In the genomic region with DNA sequence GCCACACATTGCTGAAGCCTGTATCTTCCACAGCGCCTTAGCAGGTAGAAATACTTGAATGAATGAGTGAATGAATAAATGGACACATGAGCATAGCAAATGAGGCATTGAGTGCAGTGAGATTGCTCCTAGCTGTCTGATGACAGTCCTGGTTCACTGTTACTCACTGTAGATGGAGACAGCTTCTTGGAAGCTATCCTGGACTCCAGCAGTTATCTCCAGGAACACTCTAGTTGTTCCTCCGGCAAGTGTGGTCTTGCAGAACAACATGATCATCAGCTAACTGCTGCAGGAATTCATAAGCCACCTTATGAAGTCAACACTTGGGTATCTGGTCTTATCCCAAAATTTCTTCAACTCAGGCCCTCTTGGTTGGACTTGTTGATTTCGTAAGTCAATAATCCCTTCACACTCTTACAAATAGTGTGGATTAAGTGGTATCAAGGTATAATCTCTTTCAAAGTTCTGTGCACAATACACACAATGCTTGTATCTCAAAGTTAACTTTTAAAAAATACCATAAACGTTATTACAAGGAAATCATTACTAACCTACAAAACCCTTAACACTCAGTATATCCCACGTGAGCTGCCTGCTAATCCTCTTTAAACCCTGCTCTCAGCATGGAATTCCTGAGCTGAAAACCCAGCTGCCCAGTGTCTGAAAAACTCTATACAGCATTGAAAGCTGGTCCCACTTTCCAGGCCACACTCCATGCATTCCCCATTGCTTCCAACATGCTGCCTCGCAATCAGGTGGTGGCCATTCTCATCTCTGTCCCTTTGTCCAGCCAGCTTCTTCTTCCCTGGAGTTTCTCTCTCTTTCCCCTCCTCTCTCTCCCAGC, we compare ENCODE assay signal across 1 cellular context.
TF ChIP-seq lines count a peak whose summit lies in the region.

No MANE protein-coding gene starts in this region.

TF ChIP-seq in K562, 482 proteins besides CTCF, POLR2A, EP300 and RAD21 (continues in another document):
- TF ChIP-seq CREM (IDR thresholded peaks at IDR 0.05; ENCODE audit: low read depth) (no peak), HDAC6 (IDR thresholded peaks at IDR 0.05; ENCODE audit: low read depth, low read length) (no peak), ZSCAN29 (IDR thresholded peaks at IDR 0.05) (no peak), ZNF24 (IDR thresholded peaks at IDR 0.05) (peak; percentile 95), SMARCA4 (IDR thresholded peaks at IDR 0.05) (peak; percentile 12; the same call in 1 of the 2 replicates), HDAC1 (IDR thresholded peaks at IDR 0.05) (0 out of 4 replicates have a peak, but pooled peaks of 1 of the 2 experiments have one; percentile 33), DMBX1 (CRISPR knock-in tag; IDR thresholded peaks at IDR 0.05; ENCODE audit: borderline replicate concordance) (0 out of 2 replicates have a peak, but pooled peaks have one; percentile 16), PHTF2 (CRISPR knock-in tag; IDR thresholded peaks at IDR 0.05) (no peak), PCBP2 (IDR thresholded peaks at IDR 0.05; ENCODE audit: low read depth, low read length, poor library complexity, severe bottlenecking) (no peak), PPARD (CRISPR knock-in tag; IDR thresholded peaks at IDR 0.05) (no peak), SMARCE1 (IDR thresholded peaks at IDR 0.05) (no peak), ZFP36 (IDR thresholded peaks at IDR 0.05; ENCODE audit: low read depth, low read length, partially characterized antibody) (no peak), SRSF7 (optimal IDR thresholded peaks at IDR 0.05; ENCODE audit: low read depth, low read length) (no peak), STAT5B (CRISPR knock-in tag; IDR thresholded peaks at IDR 0.05) (no peak), LARP7 (IDR thresholded peaks at IDR 0.05) (no peak), SP2 (IDR thresholded peaks at IDR 0.05; ENCODE audit: extremely low read depth, low read depth, low read length, poor library complexity, severe bottlenecking) (no peak), KDM1A (IDR thresholded peaks at IDR 0.05) (no peak), TCF3 (CRISPR knock-in tag; IDR thresholded peaks at IDR 0.05) (peak; percentile 68), IFI16 (CRISPR knock-in tag; IDR thresholded peaks at IDR 0.05) (no peak), ARID1B (IDR thresholded peaks at IDR 0.05) (peak; percentile 50; the same call in 1 of the 2 replicates), JUND (IDR thresholded peaks at IDR 0.05; ENCODE audit: borderline replicate concordance, low read depth, low read length) (peak; percentile 34; the same call in 1 of the 2 replicates), JUND (tag; IDR thresholded peaks at IDR 0.05; ENCODE audit: borderline replicate concordance, low read depth, low read length) (peak; percentile 40; the same call in 1 of the 3 replicates), CXXC5 (CRISPR knock-in tag; IDR thresholded peaks at IDR 0.05) (peak; percentile 17; the same call in 1 of the 2 replicates), CREBBP (IDR thresholded peaks at IDR 0.05; ENCODE audit: low read depth, low read length) (no peak), RCOR1 (IDR thresholded peaks at IDR 0.05; ENCODE audit: borderline replicate concordance in 1 of 2, low read depth in 2 of 2, low read length in 2 of 2) (peak in 1 of 2 experiments; percentile 24; a peak in 1 of 4 replicates), MYNN (IDR thresholded peaks at IDR 0.05) (no peak), MYNN (CRISPR knock-in tag; IDR thresholded peaks at IDR 0.05) (no peak), FOXJ2 (tag; IDR thresholded peaks at IDR 0.05) (0 out of 2 replicates have a peak, but pooled peaks have one; percentile 22), TEAD2 (tag; IDR thresholded peaks at IDR 0.05) (peak; percentile 13; the same call in 1 of the 2 replicates), RBM39 (optimal IDR thresholded peaks at IDR 0.05; ENCODE audit: low read depth, low read length) (no peak), ZNF224 (CRISPR knock-in tag; IDR thresholded peaks at IDR 0.05) (no peak), ETS2 (tag; IDR thresholded peaks at IDR 0.05; ENCODE audit: borderline replicate concordance, poor library complexity, severe bottlenecking) (no peak), ZBTB1 (CRISPR knock-in tag; IDR thresholded peaks at IDR 0.05; ENCODE audit: borderline replicate concordance, low read depth) (no peak), C11orf30 (IDR thresholded peaks at IDR 0.05; ENCODE audit: low read depth) (no peak), NFRKB (IDR thresholded peaks at IDR 0.05; ENCODE audit: low read depth) (no peak), SP1 (CRISPR knock-in tag; IDR thresholded peaks at IDR 0.05) (no peak), BCL6 (CRISPR knock-in tag; IDR thresholded peaks at IDR 0.05) (no peak), PHB (CRISPR knock-in tag; IDR thresholded peaks at IDR 0.05) (no peak), MAFF (IDR thresholded peaks at IDR 0.05; ENCODE audit: low read length) (no peak), ZNF140 (CRISPR knock-in tag; IDR thresholded peaks at IDR 0.05) (no peak), ZNF583 (CRISPR knock-in tag; IDR thresholded peaks at IDR 0.05) (no peak)
- TF ChIP-seq, protein P1, sequence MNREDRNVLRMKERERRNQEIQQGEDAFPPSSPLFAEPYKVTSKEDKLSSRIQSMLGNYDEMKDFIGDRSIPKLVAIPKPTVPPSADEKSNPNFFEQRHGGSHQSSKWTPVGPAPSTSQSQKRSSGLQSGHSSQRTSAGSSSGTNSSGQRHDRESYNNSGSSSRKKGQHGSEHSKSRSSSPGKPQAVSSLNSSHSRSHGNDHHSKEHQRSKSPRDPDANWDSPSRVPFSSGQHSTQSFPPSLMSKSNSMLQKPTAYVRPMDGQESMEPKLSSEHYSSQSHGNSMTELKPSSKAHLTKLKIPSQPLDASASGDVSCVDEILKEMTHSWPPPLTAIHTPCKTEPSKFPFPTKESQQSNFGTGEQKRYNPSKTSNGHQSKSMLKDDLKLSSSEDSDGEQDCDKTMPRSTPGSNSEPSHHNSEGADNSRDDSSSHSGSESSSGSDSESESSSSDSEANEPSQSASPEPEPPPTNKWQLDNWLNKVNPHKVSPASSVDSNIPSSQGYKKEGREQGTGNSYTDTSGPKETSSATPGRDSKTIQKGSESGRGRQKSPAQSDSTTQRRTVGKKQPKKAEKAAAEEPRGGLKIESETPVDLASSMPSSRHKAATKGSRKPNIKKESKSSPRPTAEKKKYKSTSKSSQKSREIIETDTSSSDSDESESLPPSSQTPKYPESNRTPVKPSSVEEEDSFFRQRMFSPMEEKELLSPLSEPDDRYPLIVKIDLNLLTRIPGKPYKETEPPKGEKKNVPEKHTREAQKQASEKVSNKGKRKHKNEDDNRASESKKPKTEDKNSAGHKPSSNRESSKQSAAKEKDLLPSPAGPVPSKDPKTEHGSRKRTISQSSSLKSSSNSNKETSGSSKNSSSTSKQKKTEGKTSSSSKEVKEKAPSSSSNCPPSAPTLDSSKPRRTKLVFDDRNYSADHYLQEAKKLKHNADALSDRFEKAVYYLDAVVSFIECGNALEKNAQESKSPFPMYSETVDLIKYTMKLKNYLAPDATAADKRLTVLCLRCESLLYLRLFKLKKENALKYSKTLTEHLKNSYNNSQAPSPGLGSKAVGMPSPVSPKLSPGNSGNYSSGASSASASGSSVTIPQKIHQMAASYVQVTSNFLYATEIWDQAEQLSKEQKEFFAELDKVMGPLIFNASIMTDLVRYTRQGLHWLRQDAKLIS (CRISPR knock-in tag; IDR thresholded peaks at IDR 0.05), result no peak
- TF ChIP-seq, protein P2, sequence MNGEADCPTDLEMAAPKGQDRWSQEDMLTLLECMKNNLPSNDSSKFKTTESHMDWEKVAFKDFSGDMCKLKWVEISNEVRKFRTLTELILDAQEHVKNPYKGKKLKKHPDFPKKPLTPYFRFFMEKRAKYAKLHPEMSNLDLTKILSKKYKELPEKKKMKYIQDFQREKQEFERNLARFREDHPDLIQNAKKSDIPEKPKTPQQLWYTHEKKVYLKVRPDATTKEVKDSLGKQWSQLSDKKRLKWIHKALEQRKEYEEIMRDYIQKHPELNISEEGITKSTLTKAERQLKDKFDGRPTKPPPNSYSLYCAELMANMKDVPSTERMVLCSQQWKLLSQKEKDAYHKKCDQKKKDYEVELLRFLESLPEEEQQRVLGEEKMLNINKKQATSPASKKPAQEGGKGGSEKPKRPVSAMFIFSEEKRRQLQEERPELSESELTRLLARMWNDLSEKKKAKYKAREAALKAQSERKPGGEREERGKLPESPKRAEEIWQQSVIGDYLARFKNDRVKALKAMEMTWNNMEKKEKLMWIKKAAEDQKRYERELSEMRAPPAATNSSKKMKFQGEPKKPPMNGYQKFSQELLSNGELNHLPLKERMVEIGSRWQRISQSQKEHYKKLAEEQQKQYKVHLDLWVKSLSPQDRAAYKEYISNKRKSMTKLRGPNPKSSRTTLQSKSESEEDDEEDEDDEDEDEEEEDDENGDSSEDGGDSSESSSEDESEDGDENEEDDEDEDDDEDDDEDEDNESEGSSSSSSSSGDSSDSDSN (IDR thresholded peaks at IDR 0.05; ENCODE audit: borderline replicate concordance in 1 of 2, low read depth in 2 of 2, low read length in 2 of 2), result peak in 1 of 2 experiments; percentile 70; a peak in 1 of 4 replicates
- TF ChIP-seq, protein P3, sequence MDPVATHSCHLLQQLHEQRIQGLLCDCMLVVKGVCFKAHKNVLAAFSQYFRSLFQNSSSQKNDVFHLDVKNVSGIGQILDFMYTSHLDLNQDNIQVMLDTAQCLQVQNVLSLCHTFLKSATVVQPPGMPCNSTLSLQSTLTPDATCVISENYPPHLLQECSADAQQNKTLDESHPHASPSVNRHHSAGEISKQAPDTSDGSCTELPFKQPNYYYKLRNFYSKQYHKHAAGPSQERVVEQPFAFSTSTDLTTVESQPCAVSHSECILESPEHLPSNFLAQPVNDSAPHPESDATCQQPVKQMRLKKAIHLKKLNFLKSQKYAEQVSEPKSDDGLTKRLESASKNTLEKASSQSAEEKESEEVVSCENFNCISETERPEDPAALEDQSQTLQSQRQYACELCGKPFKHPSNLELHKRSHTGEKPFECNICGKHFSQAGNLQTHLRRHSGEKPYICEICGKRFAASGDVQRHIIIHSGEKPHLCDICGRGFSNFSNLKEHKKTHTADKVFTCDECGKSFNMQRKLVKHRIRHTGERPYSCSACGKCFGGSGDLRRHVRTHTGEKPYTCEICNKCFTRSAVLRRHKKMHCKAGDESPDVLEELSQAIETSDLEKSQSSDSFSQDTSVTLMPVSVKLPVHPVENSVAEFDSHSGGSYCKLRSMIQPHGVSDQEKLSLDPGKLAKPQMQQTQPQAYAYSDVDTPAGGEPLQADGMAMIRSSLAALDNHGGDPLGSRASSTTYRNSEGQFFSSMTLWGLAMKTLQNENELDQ (CRISPR knock-in tag; IDR thresholded peaks at IDR 0.05; ENCODE audit: borderline replicate concordance), result no peak
- TF ChIP-seq, protein P4, sequence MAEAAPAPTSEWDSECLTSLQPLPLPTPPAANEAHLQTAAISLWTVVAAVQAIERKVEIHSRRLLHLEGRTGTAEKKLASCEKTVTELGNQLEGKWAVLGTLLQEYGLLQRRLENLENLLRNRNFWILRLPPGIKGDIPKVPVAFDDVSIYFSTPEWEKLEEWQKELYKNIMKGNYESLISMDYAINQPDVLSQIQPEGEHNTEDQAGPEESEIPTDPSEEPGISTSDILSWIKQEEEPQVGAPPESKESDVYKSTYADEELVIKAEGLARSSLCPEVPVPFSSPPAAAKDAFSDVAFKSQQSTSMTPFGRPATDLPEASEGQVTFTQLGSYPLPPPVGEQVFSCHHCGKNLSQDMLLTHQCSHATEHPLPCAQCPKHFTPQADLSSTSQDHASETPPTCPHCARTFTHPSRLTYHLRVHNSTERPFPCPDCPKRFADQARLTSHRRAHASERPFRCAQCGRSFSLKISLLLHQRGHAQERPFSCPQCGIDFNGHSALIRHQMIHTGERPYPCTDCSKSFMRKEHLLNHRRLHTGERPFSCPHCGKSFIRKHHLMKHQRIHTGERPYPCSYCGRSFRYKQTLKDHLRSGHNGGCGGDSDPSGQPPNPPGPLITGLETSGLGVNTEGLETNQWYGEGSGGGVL (CRISPR knock-in tag; IDR thresholded peaks at IDR 0.05), result no peak
- TF ChIP-seq, protein P5, sequence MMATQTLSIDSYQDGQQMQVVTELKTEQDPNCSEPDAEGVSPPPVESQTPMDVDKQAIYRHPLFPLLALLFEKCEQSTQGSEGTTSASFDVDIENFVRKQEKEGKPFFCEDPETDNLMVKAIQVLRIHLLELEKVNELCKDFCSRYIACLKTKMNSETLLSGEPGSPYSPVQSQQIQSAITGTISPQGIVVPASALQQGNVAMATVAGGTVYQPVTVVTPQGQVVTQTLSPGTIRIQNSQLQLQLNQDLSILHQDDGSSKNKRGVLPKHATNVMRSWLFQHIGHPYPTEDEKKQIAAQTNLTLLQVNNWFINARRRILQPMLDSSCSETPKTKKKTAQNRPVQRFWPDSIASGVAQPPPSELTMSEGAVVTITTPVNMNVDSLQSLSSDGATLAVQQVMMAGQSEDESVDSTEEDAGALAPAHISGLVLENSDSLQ (IDR thresholded peaks at IDR 0.05), result 0 out of 2 replicates have a peak, but pooled peaks have one; percentile 7
- TF ChIP-seq, protein P6, sequence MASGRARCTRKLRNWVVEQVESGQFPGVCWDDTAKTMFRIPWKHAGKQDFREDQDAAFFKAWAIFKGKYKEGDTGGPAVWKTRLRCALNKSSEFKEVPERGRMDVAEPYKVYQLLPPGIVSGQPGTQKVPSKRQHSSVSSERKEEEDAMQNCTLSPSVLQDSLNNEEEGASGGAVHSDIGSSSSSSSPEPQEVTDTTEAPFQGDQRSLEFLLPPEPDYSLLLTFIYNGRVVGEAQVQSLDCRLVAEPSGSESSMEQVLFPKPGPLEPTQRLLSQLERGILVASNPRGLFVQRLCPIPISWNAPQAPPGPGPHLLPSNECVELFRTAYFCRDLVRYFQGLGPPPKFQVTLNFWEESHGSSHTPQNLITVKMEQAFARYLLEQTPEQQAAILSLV (tag; IDR thresholded peaks at IDR 0.05), result no peak
- TF ChIP-seq, protein P7, sequence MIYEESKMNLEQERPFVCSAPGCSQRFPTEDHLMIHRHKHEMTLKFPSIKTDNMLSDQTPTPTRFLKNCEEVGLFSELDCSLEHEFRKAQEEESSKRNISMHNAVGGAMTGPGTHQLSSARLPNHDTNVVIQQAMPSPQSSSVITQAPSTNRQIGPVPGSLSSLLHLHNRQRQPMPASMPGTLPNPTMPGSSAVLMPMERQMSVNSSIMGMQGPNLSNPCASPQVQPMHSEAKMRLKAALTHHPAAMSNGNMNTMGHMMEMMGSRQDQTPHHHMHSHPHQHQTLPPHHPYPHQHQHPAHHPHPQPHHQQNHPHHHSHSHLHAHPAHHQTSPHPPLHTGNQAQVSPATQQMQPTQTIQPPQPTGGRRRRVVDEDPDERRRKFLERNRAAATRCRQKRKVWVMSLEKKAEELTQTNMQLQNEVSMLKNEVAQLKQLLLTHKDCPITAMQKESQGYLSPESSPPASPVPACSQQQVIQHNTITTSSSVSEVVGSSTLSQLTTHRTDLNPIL (CRISPR knock-in tag; IDR thresholded peaks at IDR 0.05), result no peak
